Comparison of ENCODE assay signal across 22 cellular contexts in the genomic region with DNA sequence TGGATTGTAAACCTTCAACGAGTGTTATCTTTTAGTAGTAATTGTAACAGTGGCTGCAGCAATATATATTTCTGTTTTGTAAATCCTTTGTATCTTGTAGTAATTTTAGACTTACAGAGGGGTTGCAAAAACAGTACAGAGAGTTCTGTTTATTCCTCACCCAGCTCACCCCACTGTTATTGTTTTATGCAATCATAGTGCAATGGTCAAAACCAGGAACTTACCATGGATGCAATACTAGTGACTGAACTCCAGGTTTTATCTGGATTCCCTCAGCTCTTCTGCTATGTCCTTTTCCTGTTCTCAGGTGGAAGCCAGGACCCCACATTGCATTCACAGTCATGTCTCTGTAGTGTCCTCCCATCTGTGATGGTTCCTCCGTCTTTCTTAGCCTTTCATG. TPM values are rescaled to one million over a fixed set of nuclear protein-coding genes. Genes with fewer than 3 reads are reported as not detected.
"Had no signal": no experiment of that assay in that cellular context is flagged by ENCODE, and none has a peak within 500 bp of the region (broad histone marks: within the 10 kb centered on the region; RNA-seq: fewer than 3 reads in every experiment).

No MANE protein-coding gene starts in this region.

- H3K27ac ChIP-seq: body of pancreas, epithelial cell of prostate, hepatocyte, ovary, psoas muscle, tibial artery had no signal

- DNase-seq: activated CD4-positive, alpha-beta T cell treated with anti-CD3 and anti-CD28 coated beads, Interleukin-2, amount 50 U/mL, for 1 hour; activated naive CD4-positive, alpha-beta T cell; body of pancreas; endodermal cell; foreskin fibroblast; left colon; ovary; psoas muscle; right cardiac atrium; stimulated activated naive CD8-positive, alpha-beta T cell treated with anti-CD3 and anti-CD28 coated beads, Interleukin-15, Interleukin-2, amounts not matched to agents 100 U/mL and 50 U/mL, for 24 hours; substantia nigra; SW 1271; tibial artery had no signal

- ATAC-seq: body of pancreas, left colon, psoas muscle, right cardiac atrium had no signal

- H3K9me3 Mint-ChIP-seq: endodermal cell had no signal

- H3K4me1 ChIP-seq: body of pancreas, psoas muscle, tibial artery had no signal

- H3K27me3 ChIP-seq: body of pancreas, ovary had no signal

- H3K36me3 ChIP-seq: ovary, tibial artery had no signal

- H3K4me1 Mint-ChIP-seq: endodermal cell had no signal

- H3K4me3 Mint-ChIP-seq: endodermal cell had no signal

- H3K9me3 ChIP-seq: body of pancreas, ovary, psoas muscle, tibial artery had no signal

- H3K4me3 ChIP-seq: body of pancreas, hepatocyte, ovary, psoas muscle, skin epidermis, tibial artery had no signal

- H3K27ac Mint-ChIP-seq: endodermal cell had no signal

RNA-seq across cellular contexts. Expression of gene NKX2-2, which starts 42.5 kb away (rescaled TPM):
- total RNA-seq: activated CD8-positive, alpha-beta memory T cell treated with anti-CD3 and anti-CD28 coated beads for 36 hours; dermis microvascular lymphatic vessel endothelial cell; glomerular endothelial cell; lung microvascular endothelial cell; mononuclear cell; ovary; psoas muscle; right cardiac atrium; urinary bladder had no signal
- polyA plus RNA-seq: hepatocyte, ovary, psoas muscle, right cardiac atrium, urinary bladder had no signal
